In the genomic region with DNA sequence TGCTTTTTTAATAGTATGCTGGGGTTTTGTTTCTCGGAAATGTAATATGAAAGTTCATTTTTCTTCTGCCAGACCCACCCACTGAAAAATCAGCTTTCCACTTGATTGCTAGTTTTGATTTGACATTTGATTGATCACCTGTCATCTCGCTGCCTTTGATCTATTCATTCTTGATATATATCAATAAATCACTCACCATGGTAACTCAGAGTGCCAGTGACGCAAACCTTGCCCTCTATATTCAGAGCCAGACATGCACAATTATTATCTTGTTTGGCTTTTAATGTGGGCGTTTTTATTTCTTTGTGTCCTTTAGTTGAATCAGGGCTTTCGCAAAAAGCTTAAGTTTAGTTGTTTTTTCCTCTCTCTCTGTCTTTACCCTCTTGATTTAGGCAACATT, we compare ENCODE assay signal across 9 cellular contexts. TPM values are rescaled to one million over a fixed set of nuclear protein-coding genes. Genes with fewer than 3 reads are reported as not detected.
DNase-seq lines count a peak whose midpoint lies in the region; ATAC-seq, FAIRE-seq and TF ChIP-seq lines count a peak whose summit lies in the region.
"Had no signal": no experiment of that assay in that cellular context is flagged by ENCODE, and none has a peak within 500 bp of the region (broad histone marks: within the 10 kb centered on the region; RNA-seq: fewer than 3 reads in every experiment).

No MANE protein-coding gene starts in this region.

- H3K27me3 ChIP-seq in endocrine pancreas (ENCODE audit: control insufficient read depth, insufficient read depth, low read length) (no peaks in the 10 kb centered on the region), skeletal muscle tissue (ENCODE audit: control insufficient read depth in 3 of 3, insufficient read depth in 3 of 3, low read length in 3 of 3) (peaks cover 0 to 6% (median 5%) of the 10 kb centered on the region in 3 donors)

- no peak overlapping the region for H3K9ac ChIP-seq in endocrine pancreas (ENCODE audit: control insufficient read depth, insufficient read depth, low read length)
- peak overlapping the region in 2 of 3 donors; percentile 71 to 81 for H3K9ac ChIP-seq in skeletal muscle tissue (ENCODE audit: low read depth in 1 of 3, low read length in 3 of 3)

- peaks cover 3% of the 10 kb centered on the region for H3K4me1 ChIP-seq in endocrine pancreas (ENCODE audit: control insufficient read depth, insufficient read depth, low read length)
- no peaks in the 10 kb centered on the region for H3K4me1 ChIP-seq in skeletal muscle tissue (ENCODE audit: control insufficient read depth in 3 of 3, insufficient read depth in 3 of 3, low read length in 3 of 3)

- no peaks in the 10 kb centered on the region for H3K9me3 ChIP-seq in endocrine pancreas (ENCODE audit: control insufficient read depth, low read length)
- no peaks in the 10 kb centered on the region for H3K9me3 ChIP-seq in skeletal muscle tissue (ENCODE audit: control insufficient read depth in 3 of 3, low read length in 3 of 3)

- H3K36me3 ChIP-seq in endocrine pancreas (ENCODE audit: control insufficient read depth, insufficient read depth, low read length) (no peaks in the 10 kb centered on the region), skeletal muscle tissue (ENCODE audit: control insufficient read depth in 3 of 3, insufficient read depth in 3 of 3, low read length in 3 of 3) (no peaks in the 10 kb centered on the region)

- peak overlapping the region; percentile 64 for H3K27ac ChIP-seq in skeletal muscle tissue (ENCODE audit: low read depth, low read length)

- TF ChIP-seq CTCF in foreskin fibroblast (IDR thresholded peaks at IDR 0.05; ENCODE audit: low read depth, low read length) (no peak), GM10248 (IDR thresholded peaks at IDR 0.05; ENCODE audit: control extremely low read depth, extremely low read depth, low read depth, missing control alignments) (no peak)

- H3K4me3 ChIP-seq in endocrine pancreas (ENCODE audit: control insufficient read depth, insufficient read depth, low read length) (peak overlapping the region; percentile 85), skeletal muscle tissue (ENCODE audit: low read length in 3 of 3) (peak overlapping the region in 2 of 3 donors; percentile 3 to 79), foreskin fibroblast (ENCODE audit: low read depth in 1 of 2, low read length in 2 of 2) (peak overlapping the region in 1 of 2 donors; percentile 67)

- no peak for FAIRE-seq in GM19239 (lab: Jason Lieb, UNC)
- FAIRE-seq: endothelial cell of umbilical vein had no signal

- CTCF ChIA-PET in GM10248 (lab: Yijun Ruan, JAX) = no interaction called here

- POLR2A ChIA-PET in GM10248 (lab: Yijun Ruan, JAX) = no interaction called here

- peak; percentile 22 for DNase-seq in COLO668 (lab: John Stamatoyannopoulos, UW; ENCODE audit: unreplicated experiment)
- DNase-seq in T-helper 1 cell = peak in 3 of 5 donors; percentile 17 to 61 (median 46)
- DNase-seq in foreskin fibroblast = no peak
- no peak for DNase-seq in GM19239 (ENCODE audit: insufficient read length, low spot score)
- no peak for DNase-seq in GM10248 (ENCODE audit: extremely low spot score)

- no peak for ATAC-seq in GM19351 (IDR thresholded peaks at IDR 0.05; ENCODE audit: unreplicated experiment)

RNA-seq across cellular contexts. Expression of gene TSHZ2, which starts 2.0 kb away (rescaled TPM):
- 9.9 TPM for total RNA-seq in skeletal muscle tissue
- total RNA-seq: endothelial cell of umbilical vein had no signal

Comparison
In these comparisons a context has a peak if more than half of its experiments do, and no peak if none do; other contexts are left out.
1. DNase-seq: peak in COLO668 (single experiment) and T-helper 1 cell (3 of 5); none in foreskin fibroblast (0 of 2), GM19239 (single experiment) and GM10248 (single experiment).